In genomic region chr11:44950625-44951472, GRCh38 we compare ENCODE assay signal across 8 cellular contexts. TPM values are rescaled to one million over a fixed set of nuclear protein-coding genes. Genes with fewer than 3 reads are reported as not detected.
A peak's percentile ranks its signal among the peaks of the same experiment; 100 is the strongest.
DNase-seq lines count a peak whose midpoint lies in the region; ATAC-seq and TF ChIP-seq lines count a peak whose summit lies in the region.

Gene TP53I11, minus strand, starts transcription at chr11:44950883. Its CDS starts 12,548 bp downstream, at chr11:44938335.

- peak; percentile 80 for ATAC-seq in gastroesophageal sphincter
- ATAC-seq in omental fat pad (ENCODE audit: low FRiP score): peak; percentile 64
- ATAC-seq in thoracic aorta (ENCODE audit: insufficient number of reproducible peaks, low FRiP score, low read depth): peak; percentile 52
- ATAC-seq in GM19035 (IDR thresholded peaks at IDR 0.05; ENCODE audit: unreplicated experiment): no peak

- peak within 1 kb of the TSS; percentile 85 to 93 (median 90) for H3K27ac ChIP-seq in Peyer's patch
- H3K27ac ChIP-seq in gastroesophageal sphincter: peak within 1 kb of the TSS; percentile 0 to 81 (median 70)
- peak within 1 kb of the TSS; percentile 22 to 49 for H3K27ac ChIP-seq in thoracic aorta

- no peaks in the 10 kb centered on the region for H3K27me3 ChIP-seq in Peyer's patch
- H3K27me3 ChIP-seq in gastroesophageal sphincter: peaks cover 3% of the 10 kb centered on the region
- no peaks in the 10 kb centered on the region for H3K27me3 ChIP-seq in thoracic aorta (replicated peaks; ENCODE audit: insufficient read depth)

- H3K36me3 ChIP-seq in Peyer's patch: no peaks in the 10 kb centered on the region
- H3K36me3 ChIP-seq in gastroesophageal sphincter: no peaks in the 10 kb centered on the region
- H3K36me3 ChIP-seq in thoracic aorta: no peaks in the 10 kb centered on the region

- no peak for TF ChIP-seq EP300 in gastroesophageal sphincter (IDR thresholded peaks at IDR 0.05)

- H3K4me1 ChIP-seq in Peyer's patch (peaks cover 0 to 41% (median 3%) of the 10 kb centered on the region in 4 donors), gastroesophageal sphincter (peaks cover 0 to 73% (median 0%) of the 10 kb centered on the region in 3 donors), thoracic aorta (ENCODE audit: control insufficient read depth in 1 of 2, low read depth in 2 of 2) (peaks cover 0 to 12% of the 10 kb centered on the region in 2 donors)

- peak; percentile 53 to 82 for TF ChIP-seq POLR2A in Peyer's patch (IDR thresholded peaks at IDR 0.05)
- TF ChIP-seq POLR2A in gastroesophageal sphincter (IDR thresholded peaks at IDR 0.05): peak; percentile 79

- DNase-seq in A172 (ENCODE audit: low spot score) (peak; percentile 45), GM20000 (ENCODE audit: low spot score) (peak; percentile 81), Peyer's patch (peak; percentile 64 to 89 (median 88)), omental fat pad (ENCODE audit: low spot score) (no peak), thoracic aorta (ENCODE audit: low spot score) (no peak)
- peak; percentile 57 for DNase-seq in activated gamma-delta T cell treated with anti-CD3 and anti-CD28 coated beads, Interleukin-2, amount 50 U/mL, for 16 hours (ENCODE audit: low read depth)

- TF ChIP-seq CTCF in GM20000 (IDR thresholded peaks at IDR 0.05; ENCODE audit: extremely low read depth, missing control alignments) (peak; percentile 23), Peyer's patch (IDR thresholded peaks at IDR 0.05) (peak; percentile 9 to 68 (median 60)), gastroesophageal sphincter (IDR thresholded peaks at IDR 0.05) (peak in 3 of 4 experiments; percentile 29 to 91 (median 60)), omental fat pad (IDR thresholded peaks at IDR 0.05) (peak in 1 of 3 donors; percentile 27), thoracic aorta (IDR thresholded peaks at IDR 0.05) (peak; percentile 65)

- 41 to 70% methylated on average over 2 to 6 of the region's 83 CpGs for WGBS in gastroesophageal sphincter (ENCODE audit: low coverage in 1 of 2), 2 donors

- H3K9me3 ChIP-seq in Peyer's patch (no peaks in the 10 kb centered on the region), gastroesophageal sphincter (no peaks in the 10 kb centered on the region), thoracic aorta (no peaks in the 10 kb centered on the region)

- peak within 1 kb of the TSS; percentile 78 to 91 (median 86) for H3K4me3 ChIP-seq in Peyer's patch
- peak within 1 kb of the TSS; percentile 57 to 93 for H3K4me3 ChIP-seq in gastroesophageal sphincter
- peak within 1 kb of the TSS; percentile 98 for H3K4me3 ChIP-seq in thoracic aorta

RNA-seq across cellular contexts. Expression of gene TP53I11, which starts in this region (rescaled TPM):
- total RNA-seq in A172 (2014; rRNA removed; shearing (Covaris generic)): 15.0 and 23.7 TPM in 2 replicates
- total RNA-seq in Peyer's patch (100 to 1,000 TPM in 1 of 4 donors, 10 to 100 TPM in 3; 48.0 to 152 (median 69.9) TPM), gastroesophageal sphincter (100 to 1,000 TPM in 1 of 4 donors, 10 to 100 TPM in 3; 19.8 to 110 (median 40.8) TPM), omental fat pad (100 to 1,000 TPM in 2 of 4 donors, 10 to 100 TPM in 2; 64.4 to 175 (median 99.1) TPM), thoracic aorta (100 to 1,000 TPM in 1 of 2 donors, 10 to 100 TPM in 1; 60.0 to 141 TPM)

Comparison
In these comparisons a context has a peak if more than half of its experiments do, and no peak if none do; other contexts are left out.
1. DNase-seq: peak in A172 (single experiment), GM20000 (single experiment), Peyer's patch (3 of 3) and activated gamma-delta T cell treated with anti-CD3 and anti-CD28 coated beads, Interleukin-2, amount 50 U/mL, for 16 hours (single experiment); none in omental fat pad (single experiment) and thoracic aorta (single experiment).
2. H3K27ac ChIP-seq: peak in every context shown above with its lines; median percentile 90 in Peyer's patch; 70 in gastroesophageal sphincter; 36 in thoracic aorta.
3. Peak in every context shown above with its lines, with median percentiles within 50 percentile points of each other: H3K4me3 ChIP-seq.